Comparison of ENCODE assay signal across 22 cellular contexts in the genomic region with DNA sequence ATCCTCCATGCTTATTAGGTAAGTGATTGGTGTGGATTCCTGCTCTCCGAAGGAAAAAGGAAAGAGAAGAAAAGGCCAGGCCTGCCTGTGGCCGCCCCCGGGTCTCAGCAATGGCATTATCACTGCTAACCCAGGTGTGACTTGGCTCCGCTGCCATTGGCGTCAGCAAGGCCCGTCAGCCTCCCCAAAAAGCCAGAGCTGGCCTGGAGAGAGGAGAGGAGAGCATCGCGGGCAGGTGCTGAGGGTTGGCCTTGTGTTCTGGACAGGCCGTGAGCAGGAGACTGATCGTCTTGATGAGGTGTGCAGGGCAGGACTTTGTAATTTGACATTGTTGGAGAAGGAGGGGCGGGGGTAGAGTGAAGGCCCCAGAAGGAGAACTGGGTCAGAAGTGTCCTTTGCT.
DNase-seq lines count a peak whose midpoint lies in the region; ATAC-seq, FAIRE-seq and TF ChIP-seq lines count a peak whose summit lies in the region.
"Had no signal": no experiment of that assay in that cellular context is flagged by ENCODE, and none has a peak within 500 bp of the region (broad histone marks: within the 10 kb centered on the region; RNA-seq: fewer than 3 reads in every experiment).

No MANE protein-coding gene starts in this region.

- peaks cover 25% of the 10 kb centered on the region for H3K27me3 ChIP-seq in astrocyte (ENCODE audit: insufficient read depth, low read length)
- no peaks in the 10 kb centered on the region for H3K27me3 ChIP-seq in gastrocnemius medialis
- peaks cover 0 to 10% of the 10 kb centered on the region in 2 donors for H3K27me3 ChIP-seq in breast epithelium

- H3K4me2 ChIP-seq in astrocyte (ENCODE audit: low read length): no peak overlapping the region
- H3K4me2 ChIP-seq: GM23338 had no signal

- no peak overlapping the region for H3K4me3 Mint-ChIP-seq in astrocyte (ENCODE audit: unreplicated experiment)
- no peak overlapping the region for H3K4me3 Mint-ChIP-seq in endothelial cell (ENCODE audit: unreplicated experiment)
- H3K4me3 Mint-ChIP-seq in neural crest cell: no peak overlapping the region
- no peak overlapping the region for H3K4me3 Mint-ChIP-seq in Calu3 (ENCODE audit: low read depth, unreplicated experiment)
- H3K4me3 Mint-ChIP-seq: CD4-positive, alpha-beta T cell; GM23338 had no signal

- no TSS peak for BruUV-seq in Calu3 (replicated peaks; lab: Mats Ljungman, UMichigan)

- no peak overlapping the region for H2AFZ ChIP-seq in astrocyte (ENCODE audit: low read depth, low read length)
- H2AFZ ChIP-seq: GM23338 had no signal

- no peak overlapping the region for H3K9ac ChIP-seq in astrocyte (ENCODE audit: low read length)

- TF ChIP-seq CTCF in astrocyte (IDR thresholded peaks at IDR 0.05; ENCODE audit: insufficient read depth, low read depth, low read length) (no peak), endothelial cell (IDR thresholded peaks at IDR 0.05; ENCODE audit: unreplicated experiment) (no peak), neural crest cell (conservative IDR thresholded peaks at IDR 0.05) (no peak), gastrocnemius medialis (IDR thresholded peaks at IDR 0.05 in 4 of 5, conservative IDR thresholded peaks at IDR 0.05 in 1 of 5) (no peak), Calu3 (IDR thresholded peaks at IDR 0.05; ENCODE audit: unreplicated experiment) (no peak), breast epithelium (IDR thresholded peaks at IDR 0.05) (no peak)

- H3K27ac ChIP-seq in astrocyte (ENCODE audit: low read depth, low read length) (no peak overlapping the region), gastrocnemius medialis (peak overlapping the region in 3 of 4 donors; percentile 21 to 83 (median 48)), breast epithelium (no peak overlapping the region)
- H3K27ac ChIP-seq: SJCRH30 had no signal

- H3K4me3 ChIP-seq in astrocyte (ENCODE audit: insufficient read depth, low read depth, low read length) (no peak overlapping the region), gastrocnemius medialis (no peak overlapping the region), breast epithelium (no peak overlapping the region)
- H3K4me3 ChIP-seq: GM23338, SJCRH30 had no signal

- DNase-seq in astrocyte (ENCODE audit: low read depth) (no peak), endothelial cell (ENCODE audit: low spot score) (no peak), neural crest cell (ENCODE audit: low read depth, low spot score) (no peak), gastrocnemius medialis (no peak), Calu3 (no peak), NCI-H2107 treated with DMSO at 0.1 percent for 48 hours (lab: John Stamatoyannopoulos, UW; ENCODE audit: unreplicated experiment) (no peak), breast epithelium (ENCODE audit: low spot score in 2 of 2) (no peak)
- DNase-seq: Caco-2; CD4-positive, alpha-beta T cell; DMS153; HCEC 1CT; Karpas-422; MV-4-11; NCI-H1105 treated with DMSO at 0.1 percent for 48 hours; NCI-H2029 treated with DMSO at 0.1 percent for 48 hours; NCI-H2171 treated with DMSO at 0.1 percent for 48 hours; NCI-H524 treated with DMSO at 0.1 percent for 48 hours; SJCRH30 had no signal

- FAIRE-seq in astrocyte (lab: Jason Lieb, UNC): no peak
- FAIRE-seq: GM12891 had no signal

- ATAC-seq in gastrocnemius medialis (peak in 1 of 2 donors; percentile 8), HG02973 (IDR thresholded peaks at IDR 0.05; ENCODE audit: unreplicated experiment) (no peak)
- ATAC-seq: GM23338, Panc1 had no signal

- no peaks in the 10 kb centered on the region for H3K79me2 ChIP-seq in astrocyte (ENCODE audit: insufficient read depth, low read length)

- H3K27ac Mint-ChIP-seq in astrocyte (ENCODE audit: unreplicated experiment): peak overlapping the region; percentile 21
- H3K27ac Mint-ChIP-seq in endothelial cell (ENCODE audit: unreplicated experiment): peak overlapping the region; percentile 37
- peak overlapping the region; percentile 43 for H3K27ac Mint-ChIP-seq in neural crest cell (ENCODE audit: unreplicated experiment)
- no peak overlapping the region for H3K27ac Mint-ChIP-seq in Calu3 (ENCODE audit: unreplicated experiment)
- H3K27ac Mint-ChIP-seq: CD4-positive, alpha-beta T cell; GM23338 had no signal

- H3K27me3 Mint-ChIP-seq in astrocyte (ENCODE audit: low read depth, unreplicated experiment) (peaks cover 14% of the 10 kb centered on the region), endothelial cell (ENCODE audit: unreplicated experiment) (peaks cover 1% of the 10 kb centered on the region), neural crest cell (ENCODE audit: low read depth) (peaks cover 12% of the 10 kb centered on the region), Calu3 (ENCODE audit: unreplicated experiment) (peaks cover 63% of the 10 kb centered on the region)
- H3K27me3 Mint-ChIP-seq: CD4-positive, alpha-beta T cell had no signal

- in situ Hi-C loops in gastrocnemius medialis (cut with MboI; ENCODE audit: low sequenced_read_pairs in 4 of 4): no loop called here

- H3K36me3 ChIP-seq in astrocyte (ENCODE audit: insufficient read depth, low read length) (no peaks in the 10 kb centered on the region), gastrocnemius medialis (no peaks in the 10 kb centered on the region), breast epithelium (no peaks in the 10 kb centered on the region)
- H3K36me3 ChIP-seq: SJCRH30 had no signal

- no peaks in the 10 kb centered on the region for H4K20me1 ChIP-seq in astrocyte (ENCODE audit: insufficient read depth, low read length)

- no peak for TF ChIP-seq POLR2A in gastrocnemius medialis (IDR thresholded peaks at IDR 0.05)
- no peak for TF ChIP-seq POLR2A in breast epithelium (IDR thresholded peaks at IDR 0.05)

- H3K4me1 ChIP-seq in astrocyte (ENCODE audit: insufficient read depth, low read length) (peaks cover 30% of the 10 kb centered on the region), gastrocnemius medialis (peaks cover 0 to 19% of the 10 kb centered on the region in 2 donors), breast epithelium (no peaks in the 10 kb centered on the region)
- H3K4me1 ChIP-seq: Caco-2, SJCRH30 had no signal

- H3K9me3 ChIP-seq in astrocyte (ENCODE audit: insufficient read depth, low read depth, low read length): peaks cover 4% of the 10 kb centered on the region
- no peaks in the 10 kb centered on the region for H3K9me3 ChIP-seq in gastrocnemius medialis
- H3K9me3 ChIP-seq in breast epithelium: no peaks in the 10 kb centered on the region
- H3K9me3 ChIP-seq: Caco-2, SJCRH30 had no signal

- CTCF ChIA-PET in Calu3 (lab: Charles Lee): no interaction called here

- H3K4me1 Mint-ChIP-seq in astrocyte (ENCODE audit: low read depth, unreplicated experiment): peaks cover 22% of the 10 kb centered on the region
- peaks cover 3% of the 10 kb centered on the region for H3K4me1 Mint-ChIP-seq in endothelial cell (ENCODE audit: unreplicated experiment)
- H3K4me1 Mint-ChIP-seq in neural crest cell: peaks cover 14% of the 10 kb centered on the region
- H3K4me1 Mint-ChIP-seq in Calu3 (ENCODE audit: low read depth, unreplicated experiment): no peaks in the 10 kb centered on the region

- intact Hi-C loops in gastrocnemius medialis (cut with DNase I; ENCODE audit: low total_unique reads): no loop called here
- intact Hi-C loops in Calu3 (cut with micrococcal nuclease; ENCODE audit: unreplicated experiment): no loop called here
- intact Hi-C loops in breast epithelium (cut with DNase I; ENCODE audit: low total_unique reads): no loop called here

- H3K36me3 Mint-ChIP-seq in astrocyte (ENCODE audit: low read depth, unreplicated experiment): no peaks in the 10 kb centered on the region
- H3K36me3 Mint-ChIP-seq in endothelial cell (ENCODE audit: low read depth, unreplicated experiment): no peaks in the 10 kb centered on the region
- peaks cover 3% of the 10 kb centered on the region for H3K36me3 Mint-ChIP-seq in neural crest cell (ENCODE audit: low read depth)
- H3K36me3 Mint-ChIP-seq in Calu3 (ENCODE audit: insufficient read depth, unreplicated experiment): no peaks in the 10 kb centered on the region

- peaks cover 4% of the 10 kb centered on the region for H3K9me3 Mint-ChIP-seq in astrocyte (ENCODE audit: unreplicated experiment)
- H3K9me3 Mint-ChIP-seq in endothelial cell (ENCODE audit: unreplicated experiment): no peaks in the 10 kb centered on the region
- peaks cover 8% of the 10 kb centered on the region for H3K9me3 Mint-ChIP-seq in neural crest cell
- no peaks in the 10 kb centered on the region for H3K9me3 Mint-ChIP-seq in Calu3 (ENCODE audit: low read depth, unreplicated experiment)
- H3K9me3 Mint-ChIP-seq: CD4-positive, alpha-beta T cell; GM23338 had no signal

Comparison
In these comparisons a context has a peak if more than half of its experiments do, and no peak if none do; other contexts are left out.
1. H3K27ac ChIP-seq: peak in gastrocnemius medialis (3 of 4); none in astrocyte (single experiment) and breast epithelium (0 of 2).